ENCODE assay signal across 10 cellular contexts in genomic region chr6:116096979-116097816, GRCh38. TPM values are rescaled to one million over a fixed set of nuclear protein-coding genes. Genes with fewer than 3 reads are reported as not detected.
DNase-seq lines count a peak whose midpoint lies in the region; ATAC-seq and TF ChIP-seq lines count a peak whose summit lies in the region.
"Had no signal": no experiment of that assay in that cellular context is flagged by ENCODE, and none has a peak within 500 bp of the region (broad histone marks: within the 10 kb centered on the region; RNA-seq: fewer than 3 reads in every experiment).

No MANE protein-coding gene starts in this region.

- WGBS in liver = 46% methylated on average over 2 of the region's 2 CpGs

- TF ChIP-seq RAD21 in liver (IDR thresholded peaks at IDR 0.05) = peak; percentile 78 to 80

- H3K36me3 Mint-ChIP-seq in activated CD8-positive, alpha-beta memory T cell treated with anti-CD3 and anti-CD28 coated beads, Interleukin-2, amount 10 ng/mL, durations not matched to agents 7 days and 5 days = peaks cover 12% of the 10 kb centered on the region

- no peak overlapping the region for H3K27ac Mint-ChIP-seq in activated CD8-positive, alpha-beta memory T cell treated with anti-CD3 and anti-CD28 coated beads, Interleukin-2, amount 10 ng/mL, durations not matched to agents 7 days and 5 days

- intact Hi-C loops in ascending aorta (cut with DNase I) = loop anchor here (1.0 kb wide), 1 partner anchor 86 kb away; no protein-coding TSS in a partner anchor

- POLR2A ChIA-PET in HEK293T (lab: Yijun Ruan, JAX) = no interaction called here

- H3K9me3 ChIP-seq in ascending aorta (peaks cover 0 to 6% of the 10 kb centered on the region in 2 donors), liver (ENCODE audit: control insufficient read depth in 4 of 4, low read length in 3 of 4) (no peaks in the 10 kb centered on the region)

- DNase-seq in AML-193 (lab: John Stamatoyannopoulos, UW) = peak; percentile 61 to 67
- no peak for DNase-seq in HEK293T (ENCODE audit: extremely low spot score)
- DNase-seq in ascending aorta (ENCODE audit: low spot score in 2 of 2) = no peak
- DNase-seq in activated CD8-positive, alpha-beta memory T cell treated with anti-CD3 and anti-CD28 coated beads, Interleukin-2, amount 10 ng/mL, durations not matched to agents 7 days and 5 days = no peak
- DNase-seq in D341Med (ENCODE audit: low spot score) = no peak
- DNase-seq in NCI-H345 (lab: John Stamatoyannopoulos, UW) = no peak
- DNase-seq: activated CD4-positive, alpha-beta T cell treated with anti-CD3 and anti-CD28 coated beads for 1 hour had no signal

- H3K27me3 ChIP-seq in ascending aorta = no peaks in the 10 kb centered on the region
- H3K27me3 ChIP-seq in liver (ENCODE audit: control insufficient read depth in 4 of 4, insufficient read depth in 4 of 4, low read length in 3 of 4) = no peaks in the 10 kb centered on the region

- TF ChIP-seq CTCF in ascending aorta (IDR thresholded peaks at IDR 0.05) = peak; percentile 42 to 72 (median 68)
- peak; percentile 45 for TF ChIP-seq CTCF in liver (IDR thresholded peaks at IDR 0.05; ENCODE audit: low read depth, low read length, missing input control)

- H3K4me1 ChIP-seq in ascending aorta (peaks cover 4 to 15% of the 10 kb centered on the region in 2 donors), liver (ENCODE audit: control insufficient read depth in 4 of 4, insufficient read depth in 4 of 4, low read length in 3 of 4) (peaks cover 1 to 42% (median 31%) of the 10 kb centered on the region in 4 donors)

- H3K27ac ChIP-seq in ascending aorta (no peak overlapping the region), liver (ENCODE audit: low read depth in 1 of 2, low read length in 2 of 2) (no peak overlapping the region)

- ATAC-seq in activated CD8-positive, alpha-beta memory T cell treated with anti-CD3 and anti-CD28 coated beads, Interleukin-2, amount 10 ng/mL, durations not matched to agents 7 days and 5 days = no peak
- no peak for ATAC-seq in HG03097 (IDR thresholded peaks at IDR 0.05; ENCODE audit: low FRiP score, unreplicated experiment)
- ATAC-seq: esophagus mucosa had no signal

- H3K27me3 Mint-ChIP-seq in activated CD8-positive, alpha-beta memory T cell treated with anti-CD3 and anti-CD28 coated beads, Interleukin-2, amount 10 ng/mL, durations not matched to agents 7 days and 5 days = no peaks in the 10 kb centered on the region

- H3K36me3 ChIP-seq in ascending aorta = no peaks in the 10 kb centered on the region
- H3K36me3 ChIP-seq in liver (ENCODE audit: control insufficient read depth in 4 of 4, insufficient read depth in 3 of 4, low read depth in 1 of 4, low read length in 3 of 4) = no peaks in the 10 kb centered on the region

- no peak overlapping the region for H3K9ac ChIP-seq in liver (ENCODE audit: low read depth in 1 of 2, low read length in 2 of 2)

- H3K4me1 Mint-ChIP-seq in activated CD8-positive, alpha-beta memory T cell treated with anti-CD3 and anti-CD28 coated beads, Interleukin-2, amount 10 ng/mL, durations not matched to agents 7 days and 5 days = peaks cover 23% of the 10 kb centered on the region

- peaks cover 6% of the 10 kb centered on the region for H3K9me3 Mint-ChIP-seq in activated CD8-positive, alpha-beta memory T cell treated with anti-CD3 and anti-CD28 coated beads, Interleukin-2, amount 10 ng/mL, durations not matched to agents 7 days and 5 days (ENCODE audit: low read depth)

- CTCF ChIA-PET in HEK293T (lab: Yijun Ruan, JAX) = interaction anchor here (0.5 to 1.2 kb wide), 6 partner anchors 9 to 495 kb away, joined by 3 to 4 read pairs (median 4); partner anchors contain the start of gene FRK
- CTCF ChIA-PET in activated CD8-positive, alpha-beta memory T cell treated with anti-CD3 and anti-CD28 coated beads, Interleukin-2, amount 10 ng/mL, durations not matched to agents 7 days and 5 days (lab: Charles Lee) = interaction anchor here (0.9 to 5.0 kb wide), 6 partner anchors 10 to 88 kb away, joined by 3 to 38 read pairs (median 5); no protein-coding TSS in a partner anchor

- H3K4me3 ChIP-seq in ascending aorta = no peak overlapping the region
- no peak overlapping the region for H3K4me3 ChIP-seq in liver (ENCODE audit: low read depth in 1 of 3, low read length in 3 of 3)

- H3K4me3 Mint-ChIP-seq in activated CD8-positive, alpha-beta memory T cell treated with anti-CD3 and anti-CD28 coated beads, Interleukin-2, amount 10 ng/mL, durations not matched to agents 7 days and 5 days = no peak overlapping the region

TF ChIP-seq in HEK293T, 16 proteins besides CTCF, POLR2A, EP300 and RAD21:
- TF ChIP-seq ZNF384 (IDR thresholded peaks at IDR 0.05) (peak; percentile 55), TARDBP (IDR thresholded peaks at IDR 0.05) (no peak), L3MBTL2 (conservative IDR thresholded peaks at IDR 0.05) (no peak), ELF4 (IDR thresholded peaks at IDR 0.05) (no peak), FOXK2 (IDR thresholded peaks at IDR 0.05) (no peak), NFRKB (IDR thresholded peaks at IDR 0.05) (no peak)

TF ChIP-seq in liver, 16 proteins besides CTCF, POLR2A, EP300 and RAD21:
- TF ChIP-seq ATF3 (IDR thresholded peaks at IDR 0.05) (no peak), FOXA2 (IDR thresholded peaks at IDR 0.05) (no peak), TAF1 (conservative IDR thresholded peaks at IDR 0.05) (no peak), RXRA (IDR thresholded peaks at IDR 0.05) (no peak), YY1 (IDR thresholded peaks at IDR 0.05) (no peak), JUND (IDR thresholded peaks at IDR 0.05) (no peak), FOXA1 (IDR thresholded peaks at IDR 0.05) (no peak), HNF4A (conservative IDR thresholded peaks at IDR 0.05) (no peak), HNF4G (IDR thresholded peaks at IDR 0.05) (no peak)
TF ChIP-seq in liver: peak in this region for 0.

RNA-seq across cellular contexts. Expression of gene NT5DC1, which starts 3.5 kb away (rescaled TPM):
- total RNA-seq in ascending aorta = 4.6 TPM
- 10 to 100 TPM; 10.4 to 24.2 TPM for total RNA-seq in liver
- 10 to 100 TPM; 22.3 to 31.4 TPM for polyA plus RNA-seq in liver
- total RNA-seq in activated CD8-positive, alpha-beta memory T cell treated with anti-CD3 and anti-CD28 coated beads, Interleukin-2, amount 10 ng/mL, durations not matched to agents 7 days and 5 days = 10 to 100 TPM; 26.4 to 43.7 TPM

RNA-seq across cellular contexts. Expression of gene COL10A1, which starts 28.7 kb away (rescaled TPM):
- not detected for total RNA-seq in ascending aorta
- not detected for total RNA-seq in liver
- under 1 TPM; 0.01 to 0.15 TPM for polyA plus RNA-seq in liver
- not detected for total RNA-seq in activated CD8-positive, alpha-beta memory T cell treated with anti-CD3 and anti-CD28 coated beads, Interleukin-2, amount 10 ng/mL, durations not matched to agents 7 days and 5 days
- total RNA-seq: esophagus mucosa had no signal

RNA-seq across cellular contexts. Expression of gene FRK, which starts 36.5 kb away (rescaled TPM):
- total RNA-seq in ascending aorta (8.4 TPM), liver (10 to 100 TPM in 1 of 2 donors, 1 to 10 TPM in 1; 5.7 to 26.8 TPM)
- 1 to 10 TPM; 3.6 to 4.9 TPM for polyA plus RNA-seq in liver
- total RNA-seq in activated CD8-positive, alpha-beta memory T cell treated with anti-CD3 and anti-CD28 coated beads, Interleukin-2, amount 10 ng/mL, durations not matched to agents 7 days and 5 days = under 1 TPM; 0.09 to 0.12 TPM

Comparison
In these comparisons a context has a peak if more than half of its experiments do, and no peak if none do; other contexts are left out.
1. DNase-seq: peak in AML-193 (2 of 2); none in HEK293T (single experiment), ascending aorta (0 of 2), activated CD8-positive, alpha-beta memory T cell treated with anti-CD3 and anti-CD28 coated beads, Interleukin-2, amount 10 ng/mL, durations not matched to agents 7 days and 5 days (single experiment), D341Med (single experiment) and NCI-H345 (single experiment).